1 cellular context compared by ENCODE assay signal in the genomic region with DNA sequence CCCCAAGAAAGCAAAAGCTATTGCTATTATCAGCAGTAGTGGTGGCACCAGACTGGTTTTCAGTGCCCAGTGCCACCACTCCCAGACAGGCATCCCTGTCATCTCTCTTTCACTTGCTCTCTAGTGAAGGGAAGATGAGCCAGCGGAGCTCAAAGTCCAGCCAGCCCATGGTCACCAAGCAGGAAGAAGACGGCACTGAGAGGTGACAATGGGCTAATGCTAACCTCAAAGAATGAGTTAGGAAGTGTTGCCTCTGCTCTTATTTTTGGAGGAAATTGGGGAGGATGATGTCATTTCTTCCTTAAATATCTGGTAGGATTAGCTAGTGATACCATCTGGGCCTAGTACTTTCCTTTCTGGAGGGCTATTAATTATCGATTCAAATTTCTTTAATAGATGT.
TF ChIP-seq lines count a peak whose summit lies in the region.

No MANE protein-coding gene starts in this region.

TF ChIP-seq in HepG2, 621 proteins besides CTCF, POLR2A, EP300 and RAD21:
- no peak for TF ChIP-seq ZNF124 (CRISPR knock-in tag; IDR thresholded peaks at IDR 0.05)
- no peak for TF ChIP-seq CHD4 (IDR thresholded peaks at IDR 0.05; ENCODE audit: borderline replicate concordance, low read length)
- 0 out of 2 replicates have a peak, but pooled peaks have one; percentile 10 for TF ChIP-seq FOSL2 (CRISPR knock-in tag; IDR thresholded peaks at IDR 0.05)
- peak; percentile 43; the same call in 1 of the 2 replicates for TF ChIP-seq HNF4A (CRISPR knock-in tag; IDR thresholded peaks at IDR 0.05)
- peak; percentile 85; the same call in 1 of the 2 replicates for TF ChIP-seq ZNF644 (CRISPR knock-in tag; IDR thresholded peaks at IDR 0.05; ENCODE audit: low read depth)
- TF ChIP-seq ATF7 (IDR thresholded peaks at IDR 0.05) = peak; percentile 80
- TF ChIP-seq ATF7 (CRISPR knock-in tag; IDR thresholded peaks at IDR 0.05) = no peak
